In genomic region chr12:121857322-121858246, GRCh38 we compare ENCODE assay signal across 21 cellular contexts. TPM values are rescaled to one million over a fixed set of nuclear protein-coding genes. Genes with fewer than 3 reads are reported as not detected.
DNase-seq lines count a peak whose midpoint lies in the region; ATAC-seq and TF ChIP-seq lines count a peak whose summit lies in the region.
"Had no signal": no experiment of that assay in that cellular context is flagged by ENCODE, and none has a peak within 500 bp of the region (broad histone marks: within the 10 kb centered on the region; RNA-seq: fewer than 3 reads in every experiment).

No MANE protein-coding gene starts in this region.

- peak overlapping the region; percentile 46 for H2BK15ac ChIP-seq in neuronal stem cell (ENCODE audit: low read length)

- H3K9me3 ChIP-seq in right atrium auricular region (no peaks in the 10 kb centered on the region), heart right ventricle (no peaks in the 10 kb centered on the region), neuronal stem cell (replicated peaks in 1 of 2; ENCODE audit: control insufficient read depth in 2 of 2, insufficient read depth in 1 of 2, low read depth in 1 of 2, low read length in 2 of 2) (no peaks in the 10 kb centered on the region)
- H3K9me3 ChIP-seq: Peyer's patch, suprapubic skin had no signal

- H3K23ac ChIP-seq in neuronal stem cell (ENCODE audit: low read depth, low read length, poor library complexity) = no peak overlapping the region

- no peak overlapping the region for H2BK12ac ChIP-seq in neuronal stem cell (ENCODE audit: low read length)

- no peak overlapping the region for H3K4me3 ChIP-seq in right atrium auricular region
- H3K4me3 ChIP-seq in heart right ventricle = no peak overlapping the region
- no peak overlapping the region for H3K4me3 ChIP-seq in neuronal stem cell (ENCODE audit: low read length in 2 of 2)
- H3K4me3 ChIP-seq: suprapubic skin had no signal

- peak overlapping the region; percentile 90 for H3K18ac ChIP-seq in neuronal stem cell (ENCODE audit: low read length)

- no peak overlapping the region for H4K91ac ChIP-seq in neuronal stem cell (ENCODE audit: low read depth, low read length, poor library complexity)

- H3K27me3 ChIP-seq in right atrium auricular region = no peaks in the 10 kb centered on the region
- H3K27me3 ChIP-seq in heart right ventricle = no peaks in the 10 kb centered on the region
- H3K27me3 ChIP-seq in neuronal stem cell (ENCODE audit: control insufficient read depth in 3 of 3, insufficient read depth in 3 of 3, low read depth in 1 of 3, low read length in 3 of 3) = no peaks in the 10 kb centered on the region
- H3K27me3 ChIP-seq: Peyer's patch, suprapubic skin had no signal

- no peak overlapping the region for H3K9ac ChIP-seq in neuronal stem cell (ENCODE audit: low read depth, low read length, poor library complexity)

- TF ChIP-seq CTCF in right atrium auricular region (IDR thresholded peaks at IDR 0.05) (no peak), heart right ventricle (IDR thresholded peaks at IDR 0.05) (no peak)

- H2BK120ac ChIP-seq in neuronal stem cell (ENCODE audit: low read depth, low read length) = no peak overlapping the region

- no peak overlapping the region for H3K14ac ChIP-seq in neuronal stem cell (ENCODE audit: low read length)

- no peaks in the 10 kb centered on the region for H3K79me1 ChIP-seq in neuronal stem cell (ENCODE audit: low read depth, low read length)

- H2AFZ ChIP-seq in neuronal stem cell (ENCODE audit: low read length) = peak overlapping the region; percentile 64

- H3K27ac ChIP-seq in right atrium auricular region (peak overlapping the region; percentile 80 to 90), heart right ventricle (no peak overlapping the region), neuronal stem cell (replicated peaks; ENCODE audit: low read length) (peak overlapping the region; percentile 13)

- no peak overlapping the region for H3K4ac ChIP-seq in neuronal stem cell (ENCODE audit: low read length)

- no peak overlapping the region for H2AK5ac ChIP-seq in neuronal stem cell (ENCODE audit: low read depth, low read length)

- no peaks in the 10 kb centered on the region for H3K36me3 ChIP-seq in right atrium auricular region
- no peaks in the 10 kb centered on the region for H3K36me3 ChIP-seq in heart right ventricle
- H3K36me3 ChIP-seq in neuronal stem cell (replicated peaks in 1 of 2; ENCODE audit: control insufficient read depth in 2 of 2, insufficient read depth in 2 of 2, low read length in 2 of 2) = no peaks in the 10 kb centered on the region
- H3K36me3 ChIP-seq: Peyer's patch, suprapubic skin had no signal

- no peak overlapping the region for H4K8ac ChIP-seq in neuronal stem cell (ENCODE audit: low read depth, low read length)

- H2BK5ac ChIP-seq in neuronal stem cell (ENCODE audit: low read length) = no peak overlapping the region

- no peak overlapping the region for H3K4me2 ChIP-seq in neuronal stem cell (ENCODE audit: insufficient read depth, low read length, poor library complexity, severe bottlenecking)

- no peak for ATAC-seq in heart right ventricle
- ATAC-seq in HG03378 (IDR thresholded peaks at IDR 0.05; ENCODE audit: unreplicated experiment) = no peak
- ATAC-seq in HG03025 (IDR thresholded peaks at IDR 0.05; ENCODE audit: low FRiP score, unreplicated experiment) = no peak
- ATAC-seq: activated T-cell treated with anti-CD3 and anti-CD28 coated beads, Interleukin-2, amount 50 U/mL, for 4 hours had no signal

- H3K4me1 ChIP-seq in right atrium auricular region (peaks cover 0 to 24% of the 10 kb centered on the region in 2 donors), heart right ventricle (peaks cover 5 to 20% (median 10%) of the 10 kb centered on the region in 9 donors), neuronal stem cell (ENCODE audit: control insufficient read depth in 2 of 2, insufficient read depth in 1 of 2, low read depth in 1 of 2, low read length in 2 of 2) (peaks cover 19 to 24% of the 10 kb centered on the region in 2 donors)

- 77 to 81% methylated on average over 11 of the region's 11 CpGs for WGBS in heart right ventricle, 2 donors
- WGBS in neuronal stem cell (ENCODE audit: extremely low coverage in 2 of 2, insufficient read length in 2 of 2, insufficient replicate concordance in 1 of 2), 2 donors = no CpG with 5 or more reads among the region's 11 CpGs

- DNase-seq in right atrium auricular region (ENCODE audit: low spot score) = no peak
- no peak for DNase-seq in heart right ventricle
- peak; percentile 22 for DNase-seq in glomerular visceral epithelial cell (ENCODE audit: extremely low spot score)
- DNase-seq in neuronal stem cell (ENCODE audit: low spot score) = no peak
- no peak for DNase-seq in central memory CD4-positive, alpha-beta T cell
- DNase-seq in NCI-H1048 (lab: John Stamatoyannopoulos, UW) = no peak
- DNase-seq: 8988T; activated CD4-positive, alpha-beta T cell treated with anti-CD3 and anti-CD28 coated beads, Interleukin-2, amount 50 U/mL, for 48 hours; activated naive CD8-positive, alpha-beta T cell treated with anti-CD3 and anti-CD28 coated beads, Interleukin-2, amount 10 ng/mL, durations not matched to agents 7 days and 5 days; activated T-cell treated with anti-CD3 and anti-CD28 coated beads, Interleukin-2, amount 50 U/mL, for 4 hours; MM.1S; NCI-H1930; NCI-H526 treated with DMSO at 0.1 percent for 48 hours; Peyer's patch had no signal

- intact Hi-C loops in heart right ventricle (cut with DNase I) = no loop called here

RNA-seq across cellular contexts. Expression of gene HPD, which starts 1.1 kb away (rescaled TPM):
- 1 to 10 TPM in 1 of 2 donors, under 1 TPM in 1; 0.39 to 1.3 TPM for total RNA-seq in right atrium auricular region
- total RNA-seq in heart right ventricle = 1 to 10 TPM in 6 of 10 donors, under 1 TPM in 4; 0.24 to 3.4 (median 1.2) TPM
- polyA plus RNA-seq in heart right ventricle = 1 to 10 TPM; 1.0 to 1.3 TPM
- polyA plus RNA-seq in neuronal stem cell (2013, experiment 1 of 2) = 0.13 TPM
- 0.18 TPM for polyA plus RNA-seq in neuronal stem cell (2013, experiment 2 of 2)
- total RNA-seq: activated naive CD8-positive, alpha-beta T cell treated with anti-CD3 and anti-CD28 coated beads, Interleukin-2, amount 10 ng/mL, durations not matched to agents 7 days and 5 days; cerebellum; glomerular endothelial cell; Peyer's patch; progenitor cell of endocrine pancreas had no signal
- polyA plus RNA-seq: keratinocyte had no signal

RNA-seq across cellular contexts. Expression of gene PSMD9, which starts 31.0 kb away (rescaled TPM):
- total RNA-seq in right atrium auricular region = 10 to 100 TPM; 33.2 to 59.2 TPM
- 10 to 100 TPM; 29.3 to 39.9 (median 34.4) TPM for total RNA-seq in heart right ventricle
- polyA plus RNA-seq in heart right ventricle = 100 to 1,000 TPM in 1 of 2 donors, 10 to 100 TPM in 1; 13.6 to 117 TPM
- 28.5 TPM for polyA plus RNA-seq in neuronal stem cell (2013, experiment 1 of 2)
- 27.3 TPM for polyA plus RNA-seq in neuronal stem cell (2013, experiment 2 of 2)

RNA-seq across cellular contexts. Expression of gene SETD1B, which starts 53.8 kb away (rescaled TPM):
- total RNA-seq in right atrium auricular region (1 to 10 TPM; 6.0 to 9.3 TPM), heart right ventricle (10 to 100 TPM; 10.3 to 14.8 (median 11.2) TPM)
- polyA plus RNA-seq in heart right ventricle = 10 to 100 TPM in 1 of 2 donors, 1 to 10 TPM in 1; 2.8 to 11.9 TPM
- 6.1 TPM for polyA plus RNA-seq in neuronal stem cell (2013, experiment 1 of 2)
- 6.2 TPM for polyA plus RNA-seq in neuronal stem cell (2013, experiment 2 of 2)

Comparison
In these comparisons a context has a peak if more than half of its experiments do, and no peak if none do; other contexts are left out.
1. H3K27ac ChIP-seq: peak in right atrium auricular region (2 of 2) and neuronal stem cell (single experiment); none in heart right ventricle (0 of 10).